15 cellular contexts compared by ENCODE assay signal in genomic region chr1:101282314-101283087, GRCh38. TPM values are rescaled to one million over a fixed set of nuclear protein-coding genes. Genes with fewer than 3 reads are reported as not detected.
DNase-seq lines count a peak whose midpoint lies in the region; ATAC-seq and TF ChIP-seq lines count a peak whose summit lies in the region.
"Had no signal": no experiment of that assay in that cellular context is flagged by ENCODE, and none has a peak within 500 bp of the region (broad histone marks: within the 10 kb centered on the region; RNA-seq: fewer than 3 reads in every experiment).

No MANE protein-coding gene starts in this region.

- H3K36me3 ChIP-seq in endodermal cell (ENCODE audit: control insufficient read depth, insufficient read depth, low read length) (no peaks in the 10 kb centered on the region), smooth muscle cell (ENCODE audit: low read depth) (no peaks in the 10 kb centered on the region), esophagus muscularis mucosa (no peaks in the 10 kb centered on the region)

- in situ Hi-C loops in GM13976 (cut with MboI; ENCODE audit: low sequenced_read_pairs, unreplicated experiment) = no loop called here

- no peak overlapping the region for H2AFZ ChIP-seq in smooth muscle cell (ENCODE audit: low read depth)

- DNase-seq in activated T-cell treated with anti-CD3 and anti-CD28 coated beads, Interleukin-2, amount 50 U/mL, for 72 hours = no peak
- DNase-seq in activated T-cell treated with anti-CD3 and anti-CD28 coated beads, Interleukin-2, amount 50 U/mL, for 1 hour = no peak
- DNase-seq in T-cell (no peak), endodermal cell (peak; percentile 29), smooth muscle cell (lab: John Stamatoyannopoulos, UW; ENCODE audit: unreplicated experiment) (no peak), GM13976 (ENCODE audit: low spot score) (no peak), putamen (ENCODE audit: low spot score) (no peak), esophagus muscularis mucosa (ENCODE audit: extremely low spot score) (no peak)
- DNase-seq: activated CD4-positive, alpha-beta T cell treated with anti-CD3 and anti-CD28 coated beads, Interleukin-2, amount 50 U/mL, for 4 hours; foreskin melanocyte; GOT3; NCI-H1694; substantia nigra; T1000 had no signal

- no peaks in the 10 kb centered on the region for H4K20me1 ChIP-seq in smooth muscle cell (ENCODE audit: low read depth)

- ATAC-seq in activated T-cell treated with anti-CD3 and anti-CD28 coated beads, Interleukin-2, amount 50 U/mL, for 72 hours (replicated peaks in 1 of 2) = no peak
- no peak for ATAC-seq in T-cell (replicated peaks in 1 of 4)

- CTCF ChIA-PET in T-cell (lab: Charles Lee) = interaction anchor here (0.5 to 2.4 kb wide), 5 partner anchors 27 to 1440 kb away, joined by 3 to 13 read pairs (median 3); no protein-coding TSS in a partner anchor

- peak overlapping the region; percentile 30 to 31 for H3K4me3 Mint-ChIP-seq in activated T-cell treated with anti-CD3 and anti-CD28 coated beads, Interleukin-2, amount 50 U/mL, for 72 hours
- H3K4me3 Mint-ChIP-seq in T-cell = peak overlapping the region in 1 of 3 donors; percentile 76
- no peak overlapping the region for H3K4me3 Mint-ChIP-seq in endodermal cell

- no peaks in the 10 kb centered on the region for H3F3A ChIP-seq in smooth muscle cell (ENCODE audit: low read depth)

- TF ChIP-seq POLR2A in esophagus muscularis mucosa (IDR thresholded peaks at IDR 0.05; ENCODE audit: low read depth) = no peak

- H3K27me3 ChIP-seq in endodermal cell (ENCODE audit: control insufficient read depth, insufficient read depth, low read length, poor library complexity, severe bottlenecking) = no peaks in the 10 kb centered on the region
- no peaks in the 10 kb centered on the region for H3K27me3 ChIP-seq in smooth muscle cell (ENCODE audit: low read depth)
- H3K27me3 ChIP-seq in esophagus muscularis mucosa = peaks cover 0 to 7% (median 0%) of the 10 kb centered on the region in 4 donors

- no peak for TF ChIP-seq CTCF in endodermal cell (conservative IDR thresholded peaks at IDR 0.05)
- TF ChIP-seq CTCF in smooth muscle cell (IDR thresholded peaks at IDR 0.05; ENCODE audit: borderline replicate concordance, insufficient read depth, poor library complexity, severe bottlenecking) = no peak
- no peak for TF ChIP-seq CTCF in GM13976 (IDR thresholded peaks at IDR 0.05; ENCODE audit: borderline replicate concordance, control extremely low read depth, extremely low read depth, insufficient read depth, missing control alignments)
- TF ChIP-seq CTCF in esophagus muscularis mucosa (IDR thresholded peaks at IDR 0.05) = no peak

- POLR2A ChIA-PET in T-cell (lab: Charles Lee) = interaction anchor here in 1 of 2 donors (0.6 to 1.0 kb wide), 2 partner anchors 44 to 46 kb away, joined by 3 to 7 read pairs; no protein-coding TSS in a partner anchor

- H3K4me1 ChIP-seq in endodermal cell (ENCODE audit: control insufficient read depth, insufficient read depth, low read length) (peaks cover 18% of the 10 kb centered on the region), smooth muscle cell (ENCODE audit: low read depth) (peaks cover 27% of the 10 kb centered on the region), esophagus muscularis mucosa (no peaks in the 10 kb centered on the region)

- H3K4me1 Mint-ChIP-seq in activated T-cell treated with anti-CD3 and anti-CD28 coated beads, Interleukin-2, amount 50 U/mL, for 72 hours (ENCODE audit: low read depth) = peaks cover 94% of the 10 kb centered on the region
- H3K4me1 Mint-ChIP-seq in T-cell (peaks cover 94 to 96% (median 96%) of the 10 kb centered on the region in 3 donors), endodermal cell (peaks cover 22% of the 10 kb centered on the region)

- H3K27me3 Mint-ChIP-seq in activated T-cell treated with anti-CD3 and anti-CD28 coated beads, Interleukin-2, amount 50 U/mL, for 72 hours (ENCODE audit: low read depth) = no peaks in the 10 kb centered on the region
- H3K27me3 Mint-ChIP-seq in T-cell (no peaks in the 10 kb centered on the region), endodermal cell (ENCODE audit: insufficient read depth) (peaks cover 4% of the 10 kb centered on the region)

- no peak overlapping the region for H3K4me3 ChIP-seq in endodermal cell (ENCODE audit: low read length)
- no peak overlapping the region for H3K4me3 ChIP-seq in smooth muscle cell
- H3K4me3 ChIP-seq in esophagus muscularis mucosa = no peak overlapping the region

- H3K27ac ChIP-seq in endodermal cell (ENCODE audit: low read depth, low read length) (no peak overlapping the region), smooth muscle cell (ENCODE audit: low read depth) (no peak overlapping the region), esophagus muscularis mucosa (replicated peaks in 1 of 4) (no peak overlapping the region)
- H3K27ac ChIP-seq: KMS-11 had no signal

- H3K36me3 Mint-ChIP-seq in activated T-cell treated with anti-CD3 and anti-CD28 coated beads, Interleukin-2, amount 50 U/mL, for 72 hours (ENCODE audit: insufficient read depth in 2 of 2) = peaks cover 0 to 2% of the 10 kb centered on the region in 2 donors
- H3K36me3 Mint-ChIP-seq in T-cell = no peaks in the 10 kb centered on the region
- H3K36me3 Mint-ChIP-seq in endodermal cell (ENCODE audit: low read depth) = no peaks in the 10 kb centered on the region

- H3K9ac ChIP-seq in endodermal cell (ENCODE audit: extremely low read depth, low read length, poor library complexity, severe bottlenecking) (no peak overlapping the region), smooth muscle cell (ENCODE audit: low read depth) (no peak overlapping the region)
- H3K9ac ChIP-seq: KMS-11 had no signal

- no peaks in the 10 kb centered on the region for H3K9me3 Mint-ChIP-seq in activated T-cell treated with anti-CD3 and anti-CD28 coated beads, Interleukin-2, amount 50 U/mL, for 72 hours
- H3K9me3 Mint-ChIP-seq in T-cell (no peaks in the 10 kb centered on the region), endodermal cell (no peaks in the 10 kb centered on the region)

- WGBS in endodermal cell (ENCODE audit: insufficient coverage in 1 of 2, insufficient read length in 1 of 2), 2 experiments = 82 to 95% methylated on average over 6 to 10 of the region's 10 CpGs
- 55% methylated on average over 10 of the region's 10 CpGs for WGBS in smooth muscle cell (ENCODE audit: low lambda C conversion rate)
- WGBS in esophagus muscularis mucosa = 75% methylated on average over 10 of the region's 10 CpGs

- H3K4me2 ChIP-seq in smooth muscle cell = peak overlapping the region; percentile 63
- H3K4me2 ChIP-seq: KMS-11 had no signal

- TF ChIP-seq EP300 in esophagus muscularis mucosa (IDR thresholded peaks at IDR 0.05) = no peak

- intact Hi-C loops in esophagus muscularis mucosa (cut with DNase I) = no loop called here

- no peaks in the 10 kb centered on the region for H3K79me2 ChIP-seq in smooth muscle cell (ENCODE audit: low read depth)

- H3K9me3 ChIP-seq in endodermal cell (ENCODE audit: control insufficient read depth, low read length) (no peaks in the 10 kb centered on the region), smooth muscle cell (replicated peaks; ENCODE audit: low read depth) (no peaks in the 10 kb centered on the region), esophagus muscularis mucosa (no peaks in the 10 kb centered on the region)

- peak overlapping the region; percentile 6 for H3K27ac Mint-ChIP-seq in activated T-cell treated with anti-CD3 and anti-CD28 coated beads, Interleukin-2, amount 50 U/mL, for 72 hours
- peak overlapping the region; percentile 99 for H3K27ac Mint-ChIP-seq in T-cell
- no peak overlapping the region for H3K27ac Mint-ChIP-seq in endodermal cell

RNA-seq across cellular contexts. Expression of gene S1PR1, which starts 45.7 kb away (rescaled TPM):
- 100 to 1,000 TPM; 135 to 157 TPM for total RNA-seq in activated T-cell treated with anti-CD3 and anti-CD28 coated beads, Interleukin-2, amount 50 U/mL, for 72 hours
- total RNA-seq in T-cell (100 to 1,000 TPM; 178 to 368 (median 354) TPM), endodermal cell (under 1 TPM; 0.35 to 0.53 TPM), smooth muscle cell (11.7 and 12.1 TPM in 2 replicates), esophagus muscularis mucosa (10 to 100 TPM; 17.9 to 98.5 (median 77.4) TPM)
- polyA plus RNA-seq in endodermal cell (2013, experiment 1 of 2) = 12.1 TPM
- polyA plus RNA-seq in endodermal cell (2013, experiment 2 of 2) = 7.9 TPM
- 7.2 and 12.0 TPM in 2 replicates for polyA plus RNA-seq in smooth muscle cell
